11 cellular contexts compared by ENCODE assay signal in genomic region chr1:178541396-178541795, GRCh38. TPM values are rescaled to one million over a fixed set of nuclear protein-coding genes. Genes with fewer than 3 reads are reported as not detected.
DNase-seq lines count a peak whose midpoint lies in the region; ATAC-seq and TF ChIP-seq lines count a peak whose summit lies in the region.
"Had no signal": no experiment of that assay in that cellular context is flagged by ENCODE, and none has a peak within 500 bp of the region (broad histone marks: within the 10 kb centered on the region; RNA-seq: fewer than 3 reads in every experiment).

No MANE protein-coding gene starts in this region.

- no peaks in the 10 kb centered on the region for H3K27me3 ChIP-seq in cardiac muscle cell
- no peaks in the 10 kb centered on the region for H3K27me3 ChIP-seq in adipocyte (replicated peaks; ENCODE audit: control insufficient read depth, insufficient read depth, low read length)
- H3K27me3 ChIP-seq in upper lobe of left lung, result no peaks in the 10 kb centered on the region
- H3K27me3 ChIP-seq in thyroid gland, result no peaks in the 10 kb centered on the region
- no peaks in the 10 kb centered on the region for H3K27me3 ChIP-seq in testis
- H3K27me3 ChIP-seq: ovary had no signal

- intact Hi-C loops in Right ventricle myocardium inferior (cut with DNase I) (loop anchor here (10.0 kb wide), 1 partner anchor 183 kb away; the partner anchor contains the start of gene RALGPS2), thyroid gland (cut with DNase I) (loop anchor here (5.0 kb wide), 1 partner anchor 461 kb away; no protein-coding TSS in a partner anchor), testis (cut with DNase I; ENCODE audit: low total_unique reads) (loop anchor here (5.0 kb wide), 1 partner anchor 211 kb away; no protein-coding TSS in a partner anchor)

- H3K4me3 Mint-ChIP-seq in mesothelial cell of epicardium, result peak overlapping the region; percentile 93

- 87 to 98% methylated on average over 4 of the region's 4 CpGs for WGBS in upper lobe of left lung, 2 donors
- 83 to 86% methylated on average over 4 of the region's 4 CpGs for WGBS in thyroid gland, 2 donors
- WGBS in testis, 2 donors, result 72 to 73% methylated on average over 4 of the region's 4 CpGs

- peak overlapping the region; percentile 87 for H3K4me3 ChIP-seq in cardiac muscle cell
- H3K4me3 ChIP-seq in adipocyte (ENCODE audit: low read length), result peak overlapping the region; percentile 93
- peak overlapping the region in 3 of 4 donors; percentile 66 to 88 (median 70) for H3K4me3 ChIP-seq in upper lobe of left lung
- H3K4me3 ChIP-seq in thyroid gland (replicated peaks in 1 of 3), result no peak overlapping the region
- no peak overlapping the region for H3K4me3 ChIP-seq in testis

- H3K36me3 Mint-ChIP-seq in mesothelial cell of epicardium, result no peaks in the 10 kb centered on the region

- no peak overlapping the region for H3K27ac Mint-ChIP-seq in mesothelial cell of epicardium

- peaks cover 14% of the 10 kb centered on the region for H3K4me1 Mint-ChIP-seq in mesothelial cell of epicardium

- H3K9ac ChIP-seq in adipocyte (ENCODE audit: low read length), result peak overlapping the region; percentile 95

- ATAC-seq in Right ventricle myocardium inferior, result no peak
- no peak for ATAC-seq in upper lobe of left lung (ENCODE audit: low FRiP score in 2 of 2)
- ATAC-seq in GM21447 (IDR thresholded peaks at IDR 0.05; ENCODE audit: unreplicated experiment), result no peak

- no peak for DNase-seq in cardiac muscle cell (ENCODE audit: low read depth in 1 of 2, low spot score in 1 of 2)
- no peak for DNase-seq in Right ventricle myocardium inferior (ENCODE audit: missing footprints)
- DNase-seq in adipocyte (ENCODE audit: low read depth), result no peak
- no peak for DNase-seq in mesothelial cell of epicardium (ENCODE audit: low spot score in 2 of 2, unreplicated experiment in 2 of 2)
- DNase-seq in upper lobe of left lung, result no peak
- DNase-seq in thyroid gland, result no peak
- no peak for DNase-seq in testis

- H3K9me3 Mint-ChIP-seq in mesothelial cell of epicardium, result no peaks in the 10 kb centered on the region

- H3K27ac ChIP-seq in cardiac muscle cell, result no peak overlapping the region
- H3K27ac ChIP-seq in upper lobe of left lung, result no peak overlapping the region
- peak overlapping the region in 1 of 3 donors; percentile 80 for H3K27ac ChIP-seq in thyroid gland
- H3K27ac ChIP-seq in testis, result no peak overlapping the region
- H3K27ac ChIP-seq: ovary had no signal

- TF ChIP-seq CTCF in cardiac muscle cell (IDR thresholded peaks at IDR 0.05; ENCODE audit: low read depth, low read length) (no peak), mesothelial cell of epicardium (IDR thresholded peaks at IDR 0.05; ENCODE audit: unreplicated experiment) (no peak), upper lobe of left lung (IDR thresholded peaks at IDR 0.05) (no peak), thyroid gland (IDR thresholded peaks at IDR 0.05) (no peak), testis (IDR thresholded peaks at IDR 0.05) (no peak)

- H3K9me3 ChIP-seq in cardiac muscle cell (ENCODE audit: low read depth) (no peaks in the 10 kb centered on the region), adipocyte (ENCODE audit: control insufficient read depth, low read length) (no peaks in the 10 kb centered on the region), upper lobe of left lung (no peaks in the 10 kb centered on the region), thyroid gland (no peaks in the 10 kb centered on the region), testis (no peaks in the 10 kb centered on the region)
- H3K9me3 ChIP-seq: ovary had no signal

- H3K36me3 ChIP-seq in cardiac muscle cell, result no peaks in the 10 kb centered on the region
- no peaks in the 10 kb centered on the region for H3K36me3 ChIP-seq in adipocyte (ENCODE audit: control insufficient read depth, insufficient read depth, low read length, severe bottlenecking)
- H3K36me3 ChIP-seq in upper lobe of left lung, result no peaks in the 10 kb centered on the region
- H3K36me3 ChIP-seq in thyroid gland, result no peaks in the 10 kb centered on the region
- H3K36me3 ChIP-seq in testis (ENCODE audit: low read depth, missing control alignments), result no peaks in the 10 kb centered on the region
- H3K36me3 ChIP-seq: ovary had no signal

- H3K4me1 ChIP-seq in cardiac muscle cell (ENCODE audit: low read depth), result peaks cover 4% of the 10 kb centered on the region
- peaks cover 71% of the 10 kb centered on the region for H3K4me1 ChIP-seq in adipocyte (ENCODE audit: control insufficient read depth, insufficient read depth, low read length)
- H3K4me1 ChIP-seq in upper lobe of left lung, result peaks cover 12 to 24% (median 14%) of the 10 kb centered on the region in 4 donors
- peaks cover 5 to 14% of the 10 kb centered on the region in 2 donors for H3K4me1 ChIP-seq in thyroid gland
- H3K4me1 ChIP-seq in testis, result no peaks in the 10 kb centered on the region

- no peaks in the 10 kb centered on the region for H3K27me3 Mint-ChIP-seq in mesothelial cell of epicardium (ENCODE audit: low read depth)

- TF ChIP-seq POLR2A in upper lobe of left lung (IDR thresholded peaks at IDR 0.05) (no peak), thyroid gland (IDR thresholded peaks at IDR 0.05) (no peak), testis (IDR thresholded peaks at IDR 0.05) (no peak)

- no peak for TF ChIP-seq EP300 in upper lobe of left lung (IDR thresholded peaks at IDR 0.05)

RNA-seq across cellular contexts. Expression of gene TEX35, which starts 28.5 kb away (rescaled TPM):
- total RNA-seq in cardiac muscle cell (not detected in 2 replicates), Right ventricle myocardium inferior (not detected), mesothelial cell of epicardium (not detected in 3 replicates), upper lobe of left lung (not detected), thyroid gland (not detected), testis (10 to 100 TPM; 32.1 to 69.9 TPM)
- polyA plus RNA-seq in cardiac muscle cell (not detected in 2 replicates), testis (ENCODE audit: insufficient read depth, low read depth, low replicate concordance) (131 TPM)
- total RNA-seq: ovary had no signal
- polyA plus RNA-seq: ovary had no signal

RNA-seq across cellular contexts. Expression of gene CLEC20A, which starts 44.6 kb away (rescaled TPM):
- not detected in 2 replicates for total RNA-seq in cardiac muscle cell
- not detected in 2 replicates for polyA plus RNA-seq in cardiac muscle cell
- not detected for total RNA-seq in Right ventricle myocardium inferior
- not detected in 3 replicates for total RNA-seq in mesothelial cell of epicardium
- not detected for total RNA-seq in upper lobe of left lung
- total RNA-seq in thyroid gland, result not detected
- 1 to 10 TPM; 1.1 to 6.1 TPM for total RNA-seq in testis
- polyA plus RNA-seq in testis (ENCODE audit: insufficient read depth, low read depth, low replicate concordance), result 7.5 TPM
- total RNA-seq: esophagus mucosa, LHCN-M2, ovary had no signal
- polyA plus RNA-seq: ovary had no signal

Comparison
In these comparisons a context has a peak if more than half of its experiments do, and no peak if none do; other contexts are left out.
1. H3K4me3 ChIP-seq: peak in cardiac muscle cell (single experiment), adipocyte (single experiment) and upper lobe of left lung (3 of 4); none in thyroid gland (0 of 3) and testis (0 of 2).
2. RNA of gene TEX35, which starts 28.5 kb away (total RNA-seq): 32.1 to 69.9 TPM in testis; not detected in Right ventricle myocardium inferior (single experiment), not detected in cardiac muscle cell, not detected in mesothelial cell of epicardium, not detected in upper lobe of left lung and not detected in thyroid gland; every median in the first group is over 10 times any median in the second.